ENCODE assay signal across 27 cellular contexts in the genomic region with DNA sequence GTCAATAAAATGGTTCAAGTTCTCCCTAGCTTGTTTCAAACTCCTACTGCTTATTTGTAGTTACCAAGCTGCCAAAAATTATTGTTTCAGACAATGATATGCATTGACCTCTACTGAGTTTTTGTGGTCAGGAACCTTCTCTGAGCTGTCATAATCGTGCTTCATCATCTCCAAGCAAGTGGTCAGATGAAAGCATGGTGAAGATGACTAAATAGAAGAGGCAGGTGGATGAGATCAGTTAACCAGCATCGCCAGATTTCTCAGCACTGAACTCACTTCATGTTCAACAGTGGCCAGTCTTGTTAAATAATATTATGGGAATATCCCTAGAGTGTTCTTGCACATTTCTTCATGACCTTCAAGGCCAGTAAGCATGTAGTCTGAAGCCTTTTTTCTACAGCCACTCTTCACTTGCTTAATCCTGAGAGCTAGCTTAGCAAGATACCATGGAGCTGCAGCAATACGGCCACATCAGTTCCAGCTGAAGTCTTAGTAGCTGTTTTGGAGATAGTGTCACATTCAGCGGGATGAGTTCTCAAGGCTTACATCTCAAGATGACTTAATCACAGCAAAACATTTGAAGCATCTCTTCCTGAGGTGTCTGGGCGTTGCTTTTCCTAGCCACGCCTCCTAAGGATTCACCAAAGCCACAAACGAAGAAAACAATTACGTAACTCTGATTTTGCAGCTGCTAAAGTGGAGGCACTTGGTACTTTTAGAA.
DNase-seq lines count a peak whose midpoint lies in the region; ATAC-seq, FAIRE-seq and TF ChIP-seq lines count a peak whose summit lies in the region.
"Had no signal": no experiment of that assay in that cellular context is flagged by ENCODE, and none has a peak within 500 bp of the region (broad histone marks: within the 10 kb centered on the region; RNA-seq: fewer than 3 reads in every experiment).

No MANE protein-coding gene starts in this region.

- H3K9ac ChIP-seq in GM23248 = no peak overlapping the region

- peak; percentile 62 to 69 for ATAC-seq in gastrocnemius medialis
- ATAC-seq in sciatic nerve = no peak
- ATAC-seq: activated CD8-positive, alpha-beta T cell treated with anti-CD3 and anti-CD28 coated beads for 36 hours; activated T-cell treated with anti-CD3 and anti-CD28 coated beads, Interleukin-2, amount 50 U/mL, for 4 hours; HepG2; natural killer cell had no signal

- H3K4me3 ChIP-seq in GM23248 = no peak overlapping the region
- no peak overlapping the region for H3K4me3 ChIP-seq in epithelial cell of esophagus (ENCODE audit: low read length)
- no peak overlapping the region for H3K4me3 ChIP-seq in gastrocnemius medialis
- H3K4me3 ChIP-seq in HAP-1 = no peak overlapping the region
- H3K4me3 ChIP-seq: cardiac muscle cell, dorsolateral prefrontal cortex had no signal

- H4K20me1 ChIP-seq in GM23248 (ENCODE audit: insufficient read depth) = no peaks in the 10 kb centered on the region

- H3K27me3 ChIP-seq in GM23248 (replicated peaks; ENCODE audit: insufficient read depth) (no peaks in the 10 kb centered on the region), gastrocnemius medialis (no peaks in the 10 kb centered on the region), HAP-1 (ENCODE audit: low read depth) (no peaks in the 10 kb centered on the region)
- H3K27me3 ChIP-seq: cardiac muscle cell, dorsolateral prefrontal cortex had no signal

- H3K79me2 ChIP-seq in GM23248 (ENCODE audit: insufficient read depth) = no peaks in the 10 kb centered on the region

- H3K4me1 ChIP-seq in GM23248 (ENCODE audit: insufficient read depth) (no peaks in the 10 kb centered on the region), gastrocnemius medialis (peaks cover 44 to 49% of the 10 kb centered on the region in 2 donors), HAP-1 (peaks cover 17% of the 10 kb centered on the region)

- H2AFZ ChIP-seq in GM23248 = no peak overlapping the region

- H3K36me3 ChIP-seq in GM23248 (ENCODE audit: low read depth) = no peaks in the 10 kb centered on the region
- no peaks in the 10 kb centered on the region for H3K36me3 ChIP-seq in gastrocnemius medialis
- H3K36me3 ChIP-seq in HAP-1 (replicated peaks) = no peaks in the 10 kb centered on the region
- H3K36me3 ChIP-seq: cardiac muscle cell, WERI-Rb-1 had no signal

- in situ Hi-C loops in GM23248 (cut with MboI) (no loop called here), gastrocnemius medialis (cut with MboI; ENCODE audit: low sequenced_read_pairs in 4 of 4) (no loop called here), HAP-1 (cut with MboI; ENCODE audit: low sequenced_read_pairs) (no loop called here)

- peak; percentile 33 for DNase-seq in GM23248
- peak; percentile 5 for DNase-seq in NOMO-1 treated with DMSO at 0.1 percent for 48 hours (lab: John Stamatoyannopoulos, UW; ENCODE audit: unreplicated experiment)
- peak; percentile 13 for DNase-seq in epithelial cell of esophagus (ENCODE audit: low read depth)
- no peak for DNase-seq in gastrocnemius medialis
- no peak for DNase-seq in sciatic nerve (ENCODE audit: low spot score)
- DNase-seq in NK-92 treated with Interleukin-12 subunit alpha and Interleukin-12 subunit beta, amount 100 ng/mL, for 24 hours (lab: John Stamatoyannopoulos, UW) = no peak
- DNase-seq in HAP-1 (ENCODE audit: low spot score in 2 of 2) = no peak
- no peak for DNase-seq in D721Med (ENCODE audit: insufficient read length, low spot score)
- DNase-seq: activated CD8-positive, alpha-beta T cell treated with anti-CD3 and anti-CD28 coated beads for 36 hours; activated naive CD8-positive, alpha-beta T cell treated with anti-CD3 and anti-CD28 coated beads for 36 hours; activated T-cell treated with anti-CD3 and anti-CD28 coated beads, Interleukin-2, amount 50 U/mL, for 4 hours; AML-193; COR-L47; dorsolateral prefrontal cortex; erythroblast; head of caudate nucleus; natural killer cell; NCI-H1048; NCI-H2029; stimulated activated CD8-positive, alpha-beta memory T cell treated with anti-CD3 and anti-CD28 coated beads, Interleukin-4, amount 100 ng/mL, for 48 hours; substantia nigra; T-helper 1 cell; WERI-Rb-1 had no signal

- no peak overlapping the region for H3K4me2 ChIP-seq in GM23248 (ENCODE audit: unreplicated experiment)

- no peak for TF ChIP-seq POLR2A in gastrocnemius medialis (IDR thresholded peaks at IDR 0.05)

- no peak for FAIRE-seq in D721Med (lab: Jason Lieb, UNC)
- FAIRE-seq: G401.6, GM12892, HepG2 had no signal

- 73 to 75% methylated on average over 8 of the region's 8 CpGs for WGBS in GM23248 (ENCODE audit: low coverage in 1 of 2, low lambda C conversion rate in 2 of 2, missing lambda C conversion rate in 2 of 2), 2 experiments

- no peaks in the 10 kb centered on the region for H3K9me3 ChIP-seq in GM23248 (ENCODE audit: low read depth)
- no peaks in the 10 kb centered on the region for H3K9me3 ChIP-seq in gastrocnemius medialis
- no peaks in the 10 kb centered on the region for H3K9me3 ChIP-seq in HAP-1

- TF ChIP-seq CTCF in epithelial cell of esophagus (IDR thresholded peaks at IDR 0.05; ENCODE audit: insufficient read depth, low read depth, low read length, missing control alignments) (no peak), gastrocnemius medialis (IDR thresholded peaks at IDR 0.05 in 4 of 5, conservative IDR thresholded peaks at IDR 0.05 in 1 of 5) (no peak), D721Med (IDR thresholded peaks at IDR 0.05; ENCODE audit: insufficient read depth, missing control alignments) (no peak)

- H3K9me2 ChIP-seq in GM23248 (ENCODE audit: insufficient read depth) = no peaks in the 10 kb centered on the region

- no peak overlapping the region for H3K27ac ChIP-seq in GM23248
- peak overlapping the region; percentile 13 to 50 (median 43) for H3K27ac ChIP-seq in gastrocnemius medialis
- H3K27ac ChIP-seq: cardiac muscle cell, dorsolateral prefrontal cortex, WERI-Rb-1 had no signal

- no peaks in the 10 kb centered on the region for H3F3A ChIP-seq in GM23248 (ENCODE audit: insufficient read depth)

- intact Hi-C loops in gastrocnemius medialis (cut with DNase I; ENCODE audit: low total_unique reads) (no loop called here), sciatic nerve (cut with DNase I) (no loop called here)

Comparison
In these comparisons a context has a peak if more than half of its experiments do, and no peak if none do; other contexts are left out.
1. DNase-seq: peak in GM23248 (single experiment), NOMO-1 treated with DMSO at 0.1 percent for 48 hours (single experiment) and epithelial cell of esophagus (single experiment); none in gastrocnemius medialis (0 of 2), sciatic nerve (single experiment), NK-92 treated with Interleukin-12 subunit alpha and Interleukin-12 subunit beta, amount 100 ng/mL, for 24 hours (single experiment), HAP-1 (0 of 2) and D721Med (single experiment).